Comparison of ENCODE assay signal across 20 cellular contexts in the genomic region with DNA sequence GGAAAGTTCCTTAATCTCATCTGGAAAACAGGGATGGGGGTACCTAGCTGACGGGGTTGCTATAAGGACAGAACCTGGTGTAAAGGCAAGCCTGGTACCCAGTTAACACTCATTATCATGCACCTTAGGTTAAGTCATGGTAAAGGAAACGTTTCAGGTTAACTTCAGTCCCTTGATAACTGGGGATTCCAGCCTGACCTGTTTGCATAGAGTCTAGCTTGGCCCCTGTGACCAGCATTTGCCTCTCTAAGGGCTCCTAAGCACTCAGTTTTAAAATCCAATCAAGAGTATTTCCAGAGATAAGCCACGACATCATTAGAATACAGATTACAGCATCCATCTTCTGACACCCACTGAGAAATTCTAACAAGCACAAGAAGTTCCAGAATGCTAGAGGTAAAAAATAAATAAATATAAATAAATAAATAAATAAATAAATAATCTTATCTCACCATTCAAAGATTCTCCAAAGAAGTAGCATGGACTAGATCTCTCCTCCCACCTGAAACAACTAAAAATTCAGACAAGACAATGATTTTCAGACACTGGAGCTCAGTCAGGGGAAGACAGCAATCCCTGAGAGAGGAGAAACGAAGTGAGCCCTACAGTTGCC.
A peak's percentile ranks its signal among the peaks of the same experiment; 100 is the strongest.
DNase-seq lines count a peak whose midpoint lies in the region; ATAC-seq and TF ChIP-seq lines count a peak whose summit lies in the region.
"Had no signal": no experiment of that assay in that cellular context is flagged by ENCODE, and none has a peak within 500 bp of the region (broad histone marks: within the 10 kb centered on the region; RNA-seq: fewer than 3 reads in every experiment).

No MANE protein-coding gene starts in this region.

- H3K27me3 Mint-ChIP-seq in Caco-2 (ENCODE audit: insufficient read depth, unreplicated experiment) (no peaks in the 10 kb centered on the region), WTC11 (ENCODE audit: low read depth) (no peaks in the 10 kb centered on the region)
- peaks cover 17% of the 10 kb centered on the region for H3K27me3 Mint-ChIP-seq in activated T-helper 17 cell treated with anti-CD3 and anti-CD28 coated beads, Interleukin-2, amount 50 U/mL, for 72 hours
- H3K27me3 Mint-ChIP-seq: CD8-positive, alpha-beta memory T cell had no signal

- H3K9me3 ChIP-seq in Caco-2 = 0 out of 2 replicates have a peak, but pooled peaks cover 4% of the 10 kb centered on the region
- H3K9me3 ChIP-seq: BE2C had no signal

- H3K4me3 Mint-ChIP-seq in Caco-2 (ENCODE audit: unreplicated experiment) (no peak overlapping the region), WTC11 (no peak overlapping the region)
- no peak overlapping the region for H3K4me3 Mint-ChIP-seq in activated T-helper 17 cell treated with anti-CD3 and anti-CD28 coated beads, Interleukin-2, amount 50 U/mL, for 72 hours
- H3K4me3 Mint-ChIP-seq: CD4-positive, CD25-positive, alpha-beta regulatory T cell; CD8-positive, alpha-beta memory T cell; HFFc6 had no signal

- peaks cover 37% of the 10 kb centered on the region for H3K4me1 ChIP-seq in Caco-2

- H3K4me1 Mint-ChIP-seq in Caco-2 (ENCODE audit: low read depth, unreplicated experiment) (peaks cover 49% of the 10 kb centered on the region), WTC11 (peaks cover 26% of the 10 kb centered on the region)
- no peaks in the 10 kb centered on the region for H3K4me1 Mint-ChIP-seq in activated T-helper 17 cell treated with anti-CD3 and anti-CD28 coated beads, Interleukin-2, amount 50 U/mL, for 72 hours
- H3K4me1 Mint-ChIP-seq: CD4-positive, CD25-positive, alpha-beta regulatory T cell; CD8-positive, alpha-beta memory T cell had no signal

- H3K36me3 ChIP-seq in Caco-2 (ENCODE audit: control insufficient read depth, insufficient read depth, low read length) = no peaks in the 10 kb centered on the region
- H3K36me3 ChIP-seq: BE2C had no signal

- ATAC-seq in WTC11 = peak; percentile 72
- no peak for ATAC-seq in activated T-helper 17 cell treated with anti-CD3 and anti-CD28 coated beads, Interleukin-2, amount 50 U/mL, for 72 hours (replicated peaks)
- ATAC-seq: GM12878, K562 had no signal

- no peaks in the 10 kb centered on the region for H3K9me3 Mint-ChIP-seq in Caco-2 (ENCODE audit: unreplicated experiment)
- H3K9me3 Mint-ChIP-seq in WTC11 = no peaks in the 10 kb centered on the region
- no peaks in the 10 kb centered on the region for H3K9me3 Mint-ChIP-seq in activated T-helper 17 cell treated with anti-CD3 and anti-CD28 coated beads, Interleukin-2, amount 50 U/mL, for 72 hours
- H3K9me3 Mint-ChIP-seq: CD8-positive, alpha-beta memory T cell; HFFc6 had no signal

- no peaks in the 10 kb centered on the region for H3K27me3 ChIP-seq in Caco-2 (replicated peaks; ENCODE audit: control insufficient read depth, insufficient read depth, low read length)
- H3K27me3 ChIP-seq: BE2C had no signal

- POLR2A ChIA-PET in Caco-2 (lab: Charles Lee) = no interaction called here
- POLR2A ChIA-PET in WTC11 (lab: Charles Lee) = no interaction called here

- CTCF ChIA-PET in Caco-2 (lab: Charles Lee) = no interaction called here
- CTCF ChIA-PET in WTC11 (lab: Charles Lee) = interaction anchor here (0.9 to 1.2 kb wide), 5 partner anchors 24 to 279 kb away, joined by 3 to 5 read pairs (median 4); no protein-coding TSS in a partner anchor

- no TSS peak for BruUV-seq in Caco-2 (replicated peaks; lab: Mats Ljungman, UMichigan)

- H3K36me3 Mint-ChIP-seq in Caco-2 (ENCODE audit: insufficient read depth, unreplicated experiment) = no peaks in the 10 kb centered on the region
- H3K36me3 Mint-ChIP-seq in WTC11 = no peaks in the 10 kb centered on the region
- H3K36me3 Mint-ChIP-seq in activated T-helper 17 cell treated with anti-CD3 and anti-CD28 coated beads, Interleukin-2, amount 50 U/mL, for 72 hours (ENCODE audit: low read depth) = no peaks in the 10 kb centered on the region
- H3K36me3 Mint-ChIP-seq: CD4-positive, CD25-positive, alpha-beta regulatory T cell; CD8-positive, alpha-beta memory T cell had no signal

- H3K4me3 ChIP-seq in Caco-2 (ENCODE audit: low read depth, low read length) = no peak overlapping the region
- no peak overlapping the region for H3K4me3 ChIP-seq in LNCaP clone FGC (ENCODE audit: low read depth, low read length)
- H3K4me3 ChIP-seq: GM12878, GM23248, K562 had no signal

- DNase-seq in Caco-2 (peak; percentile 51 to 58), LNCaP clone FGC (ENCODE audit: low read depth) (peak; percentile 31), WTC11 (ENCODE audit: low spot score) (no peak), NCI-H187 (lab: John Stamatoyannopoulos, UW) (no peak), dedifferentiated amniotic fluid mesenchymal stem cell (ENCODE audit: extremely low spot score) (no peak)
- DNase-seq: ACHN; BE2C; C1 segment of cervical spinal cord; CD4-positive, CD25-positive, alpha-beta regulatory T cell; CD8-positive, alpha-beta memory T cell; DMS153; DND-41; EL; GM23248; HCEC 1CT; HFFc6; IMR-90 had no signal

- intact Hi-C loops in Caco-2 (cut with micrococcal nuclease; ENCODE audit: unreplicated experiment) = loop anchor here (1.0 to 5.0 kb wide), 3 partner anchors 34 to 165 kb away; no protein-coding TSS in a partner anchor

- no peak for TF ChIP-seq CTCF in Caco-2 (IDR thresholded peaks at IDR 0.05; ENCODE audit: insufficient read depth in 1 of 2, low read depth in 1 of 2, low read length in 1 of 2, severe bottlenecking in 1 of 2, unreplicated experiment in 1 of 2)
- no peak for TF ChIP-seq CTCF in LNCaP clone FGC (IDR thresholded peaks at IDR 0.05; ENCODE audit: control insufficient read depth, extremely low read depth, insufficient read depth)
- TF ChIP-seq CTCF in WTC11 (IDR thresholded peaks at IDR 0.05) = no peak

- H3K27ac Mint-ChIP-seq in Caco-2 (ENCODE audit: unreplicated experiment) = peak overlapping the region; percentile 59
- no peak overlapping the region for H3K27ac Mint-ChIP-seq in WTC11
- no peak overlapping the region for H3K27ac Mint-ChIP-seq in activated T-helper 17 cell treated with anti-CD3 and anti-CD28 coated beads, Interleukin-2, amount 50 U/mL, for 72 hours
- H3K27ac Mint-ChIP-seq: CD4-positive, CD25-positive, alpha-beta regulatory T cell; CD8-positive, alpha-beta memory T cell; HFFc6 had no signal

TF ChIP-seq in WTC11, 78 proteins besides CTCF, POLR2A, EP300 and RAD21 (continues in another document):
- TF ChIP-seq, protein P1, sequence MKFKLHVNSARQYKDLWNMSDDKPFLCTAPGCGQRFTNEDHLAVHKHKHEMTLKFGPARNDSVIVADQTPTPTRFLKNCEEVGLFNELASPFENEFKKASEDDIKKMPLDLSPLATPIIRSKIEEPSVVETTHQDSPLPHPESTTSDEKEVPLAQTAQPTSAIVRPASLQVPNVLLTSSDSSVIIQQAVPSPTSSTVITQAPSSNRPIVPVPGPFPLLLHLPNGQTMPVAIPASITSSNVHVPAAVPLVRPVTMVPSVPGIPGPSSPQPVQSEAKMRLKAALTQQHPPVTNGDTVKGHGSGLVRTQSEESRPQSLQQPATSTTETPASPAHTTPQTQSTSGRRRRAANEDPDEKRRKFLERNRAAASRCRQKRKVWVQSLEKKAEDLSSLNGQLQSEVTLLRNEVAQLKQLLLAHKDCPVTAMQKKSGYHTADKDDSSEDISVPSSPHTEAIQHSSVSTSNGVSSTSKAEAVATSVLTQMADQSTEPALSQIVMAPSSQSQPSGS (CRISPR knock-in tag; IDR thresholded peaks at IDR 0.05; ENCODE audit: borderline replicate concordance, low read depth) = no peak
- no peak for TF ChIP-seq ARID4B (CRISPR knock-in tag; IDR thresholded peaks at IDR 0.05; ENCODE audit: borderline replicate concordance)
- no peak for TF ChIP-seq FOXP1 (CRISPR knock-in tag; IDR thresholded peaks at IDR 0.05; ENCODE audit: borderline replicate concordance)
- TF ChIP-seq, protein P2, sequence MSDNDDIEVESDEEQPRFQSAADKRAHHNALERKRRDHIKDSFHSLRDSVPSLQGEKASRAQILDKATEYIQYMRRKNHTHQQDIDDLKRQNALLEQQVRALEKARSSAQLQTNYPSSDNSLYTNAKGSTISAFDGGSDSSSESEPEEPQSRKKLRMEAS (CRISPR knock-in tag; IDR thresholded peaks at IDR 0.05) = no peak
- no peak for TF ChIP-seq KAT7 (CRISPR knock-in tag; IDR thresholded peaks at IDR 0.05; ENCODE audit: borderline replicate concordance)
- no peak for TF ChIP-seq HMGA2 (CRISPR knock-in tag; IDR thresholded peaks at IDR 0.05)
- TF ChIP-seq ZNF138 (CRISPR knock-in tag; conservative IDR thresholded peaks at IDR 0.05) = no peak
- no peak for TF ChIP-seq FOXK1 (CRISPR knock-in tag; IDR thresholded peaks at IDR 0.05)

Comparison
In these comparisons a context has a peak if more than half of its experiments do, and no peak if none do; other contexts are left out.
1. DNase-seq: peak in Caco-2 (2 of 2) and LNCaP clone FGC (single experiment); none in WTC11 (single experiment), NCI-H187 (0 of 2) and dedifferentiated amniotic fluid mesenchymal stem cell (single experiment).